In the genomic region with DNA sequence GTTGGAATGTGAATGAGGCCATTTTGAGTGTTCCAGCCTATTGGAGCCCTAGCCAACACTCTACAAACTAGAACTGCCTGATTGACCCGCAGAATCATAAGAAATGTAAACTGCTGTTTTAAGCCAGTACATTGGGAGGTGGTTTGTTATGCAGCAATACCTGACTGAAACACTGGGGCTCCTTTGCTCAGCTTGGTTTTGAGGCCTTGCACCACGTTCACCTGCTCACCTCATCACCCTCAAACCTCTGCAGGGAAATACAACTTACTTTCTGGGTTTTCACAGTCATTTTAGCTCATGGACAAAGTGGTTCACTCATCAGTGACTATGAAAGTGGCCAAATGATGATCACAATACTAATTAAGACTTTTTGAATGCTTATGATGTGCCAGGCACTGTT, we compare ENCODE assay signal across 22 cellular contexts.
"Had no signal": no experiment of that assay in that cellular context is flagged by ENCODE, and none has a peak within 500 bp of the region (broad histone marks: within the 10 kb centered on the region; RNA-seq: fewer than 3 reads in every experiment).

No MANE protein-coding gene starts in this region.

- ATAC-seq: foreskin keratinocyte; heart left ventricle; left colon; left ventricle myocardium superior; naive thymus-derived CD4-positive, alpha-beta T cell; psoas muscle; sciatic nerve had no signal

- H3K4me3 ChIP-seq: coronary artery, heart left ventricle, lung, psoas muscle, spleen had no signal

- H3K4me3 Mint-ChIP-seq: endodermal cell; naive thymus-derived CD4-positive, alpha-beta T cell; nephron progenitor cell; stimulated activated naive B cell treated with anti-CD40 and anti-IgM and Interleukin-4, amounts not matched to agents 10 μg/mL and 1 μg/mL and 100 μg/mL, for 72 hours had no signal

- DNase-seq: effector CD4-positive, alpha-beta T cell; endodermal cell; erythroblast; foreskin keratinocyte; heart left ventricle; hippocampal formation; left colon; left ventricle myocardium superior; mesenchymal stem cell; naive thymus-derived CD4-positive, alpha-beta T cell; nephron progenitor cell; psoas muscle; retina; spleen; stimulated activated CD4-positive, alpha-beta T cell treated with anti-CD3 and anti-CD28 coated beads, Interleukin-15, amount 100 ng/mL, for 24 hours; stimulated activated CD4-positive, alpha-beta T cell treated with anti-CD3 and anti-CD28 coated beads, Interleukin-1b, Interleukin-23, amount 100 ng/mL, for 48 hours; stimulated activated CD4-positive, alpha-beta T cell treated with anti-CD3 and anti-CD28 coated beads, Interleukin-4, amount 100 ng/mL, for 24 hours; stimulated activated naive B cell treated with anti-CD40 and anti-IgM and Interleukin-4, amounts not matched to agents 10 μg/mL and 1 μg/mL and 100 μg/mL, for 72 hours; trophoblast cell had no signal

- H3K9me3 Mint-ChIP-seq: endodermal cell; nephron progenitor cell; stimulated activated naive B cell treated with anti-CD40 and anti-IgM and Interleukin-4, amounts not matched to agents 10 μg/mL and 1 μg/mL and 100 μg/mL, for 72 hours had no signal

- H3K4me1 ChIP-seq: foreskin keratinocyte, psoas muscle had no signal

- H3K27ac ChIP-seq: coronary artery, foreskin keratinocyte, heart left ventricle, psoas muscle had no signal

- H3K27ac Mint-ChIP-seq: endodermal cell, nephron progenitor cell had no signal

- H3K36me3 ChIP-seq: heart left ventricle, spleen had no signal

- H3K9me3 ChIP-seq: heart left ventricle, psoas muscle, spleen had no signal

- H3K27me3 Mint-ChIP-seq: naive thymus-derived CD4-positive, alpha-beta T cell; stimulated activated naive B cell treated with anti-CD40 and anti-IgM and Interleukin-4, amounts not matched to agents 10 μg/mL and 1 μg/mL and 100 μg/mL, for 72 hours had no signal

- H3K27me3 ChIP-seq: foreskin keratinocyte, heart left ventricle, spleen had no signal
